1 cellular context compared by ENCODE assay signal in genomic region chr1:65483993-65484754, GRCh38.
TF ChIP-seq lines count a peak whose summit lies in the region.

No MANE protein-coding gene starts in this region.

TF ChIP-seq in HepG2, 621 proteins besides CTCF, POLR2A, EP300 and RAD21 (continued from another document and continues in another):
- TF ChIP-seq GMEB1 (CRISPR knock-in tag; IDR thresholded peaks at IDR 0.05; ENCODE audit: borderline replicate concordance) = peak; percentile 34; the same call in 1 of the 2 replicates
- peak; percentile 76; the same call in 1 of the 2 replicates for TF ChIP-seq ZNF24 (IDR thresholded peaks at IDR 0.05)
- no peak for TF ChIP-seq SNAPC4 (CRISPR knock-in tag; IDR thresholded peaks at IDR 0.05)
- peak; percentile 26; the same call in 1 of the 2 replicates for TF ChIP-seq STAT6 (CRISPR knock-in tag; IDR thresholded peaks at IDR 0.05; ENCODE audit: borderline replicate concordance)
- TF ChIP-seq SNRNP70 (IDR thresholded peaks at IDR 0.05; ENCODE audit: low read depth, low read length) = no peak
- TF ChIP-seq GATAD2A (CRISPR knock-in tag; IDR thresholded peaks at IDR 0.05) = peak; percentile 85
- no peak for TF ChIP-seq HIVEP1 (CRISPR knock-in tag; IDR thresholded peaks at IDR 0.05)
- no peak for TF ChIP-seq HNF1B (CRISPR knock-in tag; IDR thresholded peaks at IDR 0.05)
- TF ChIP-seq SMAD3 (CRISPR knock-in tag; IDR thresholded peaks at IDR 0.05) = no peak
- peak; percentile 87; the same call in 1 of the 2 replicates for TF ChIP-seq CHD4 (IDR thresholded peaks at IDR 0.05; ENCODE audit: borderline replicate concordance, low read length)
- TF ChIP-seq ZNF530 (CRISPR knock-in tag; IDR thresholded peaks at IDR 0.05; ENCODE audit: low read depth) = no peak
- no peak for TF ChIP-seq NR1H2 (CRISPR knock-in tag; IDR thresholded peaks at IDR 0.05; ENCODE audit: borderline replicate concordance, low read depth)
- TF ChIP-seq MED1 (CRISPR knock-in tag; IDR thresholded peaks at IDR 0.05) = peak; percentile 89
- TF ChIP-seq PAXIP1 (CRISPR knock-in tag; conservative IDR thresholded peaks at IDR 0.05) = peak; percentile 93
- no peak for TF ChIP-seq KLF12 (CRISPR knock-in tag; IDR thresholded peaks at IDR 0.05; ENCODE audit: borderline replicate concordance)
- TF ChIP-seq ZNF770 (CRISPR knock-in tag; IDR thresholded peaks at IDR 0.05) = peak; percentile 43
- peak; percentile 65; the same call in 1 of the 2 replicates for TF ChIP-seq ZNF503 (CRISPR knock-in tag; IDR thresholded peaks at IDR 0.05)
- TF ChIP-seq ZHX2 (IDR thresholded peaks at IDR 0.05; ENCODE audit: low read depth) = no peak
- TF ChIP-seq ZHX2 (CRISPR knock-in tag; IDR thresholded peaks at IDR 0.05; ENCODE audit: borderline replicate concordance) = no peak
- TF ChIP-seq HNF4A (CRISPR knock-in tag; IDR thresholded peaks at IDR 0.05) = peak; percentile 64
- no peak for TF ChIP-seq MYNN (CRISPR knock-in tag; IDR thresholded peaks at IDR 0.05; ENCODE audit: low read depth)
